ENCODE assay signal across 8 cellular contexts in the genomic region with DNA sequence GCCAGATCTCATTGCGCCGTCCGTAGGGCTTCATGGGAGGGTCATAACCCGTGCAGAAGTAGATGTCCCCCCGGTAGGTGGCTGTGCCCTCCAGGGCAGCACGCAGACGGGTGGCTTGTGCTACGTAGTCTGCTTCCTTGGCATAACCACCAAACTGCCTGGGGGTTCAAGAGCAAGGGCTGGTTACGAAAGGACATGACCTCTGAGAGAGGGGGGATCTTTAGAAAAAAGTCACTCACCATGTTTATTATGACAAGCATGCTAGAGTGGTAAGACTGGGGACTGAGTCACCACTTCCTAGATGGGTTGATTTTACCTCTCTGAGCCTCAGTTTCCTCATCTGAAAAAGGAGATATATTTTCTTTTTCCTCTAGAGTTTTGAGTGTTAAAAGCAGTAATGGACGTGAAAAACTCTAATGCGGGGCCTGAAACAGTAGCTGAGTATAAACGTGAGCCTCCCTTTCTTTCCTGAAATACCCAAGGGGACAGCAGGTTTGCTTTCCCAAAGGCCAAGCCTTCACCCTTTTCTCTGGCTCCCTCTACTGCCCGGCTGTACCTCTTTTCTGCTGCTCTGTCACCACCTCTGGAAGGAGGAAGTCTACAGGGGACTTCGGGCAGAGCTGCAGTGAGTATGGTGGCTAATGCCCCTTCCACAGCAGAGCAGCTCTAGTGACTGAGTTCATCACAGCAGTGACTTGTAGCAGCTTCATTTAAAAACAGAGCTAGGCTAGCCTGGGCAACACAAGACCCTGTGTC. TPM values are rescaled to one million over a fixed set of nuclear protein-coding genes. Genes with fewer than 3 reads are reported as not detected.
DNase-seq lines count a peak whose midpoint lies in the region; ATAC-seq and TF ChIP-seq lines count a peak whose summit lies in the region.

No MANE protein-coding gene starts in this region.

- ATAC-seq in GM23338 (peak; percentile 99), GM18505 (IDR thresholded peaks at IDR 0.05; ENCODE audit: unreplicated experiment) (no peak), GM19324 (IDR thresholded peaks at IDR 0.05; ENCODE audit: low FRiP score, unreplicated experiment) (no peak), GM21576 (IDR thresholded peaks at IDR 0.05; ENCODE audit: unreplicated experiment) (no peak)

- H3K9me3 ChIP-seq in SK-N-SH, result no peaks in the 10 kb centered on the region

- POLR2A ChIA-PET in SK-N-SH (lab: Yijun Ruan, JAX), result no interaction called here

- TF ChIP-seq POLR2A in GM18505 (IDR thresholded peaks at IDR 0.05; ENCODE audit: borderline replicate concordance, extremely low read depth, insufficient read depth, insufficient read length), result no peak

- H3K4me1 Mint-ChIP-seq in GM23338, result no peaks in the 10 kb centered on the region

- H3K27me3 ChIP-seq in ACC112 (ENCODE audit: insufficient read depth, low read length) (no peaks in the 10 kb centered on the region), GM23338 (ENCODE audit: insufficient read depth) (no peaks in the 10 kb centered on the region), SK-N-SH (ENCODE audit: insufficient read depth) (no peaks in the 10 kb centered on the region)

- H3K9ac ChIP-seq in SK-N-SH, result peak overlapping the region; percentile 8; the same call in 1 of the 2 replicates

- H3K4me1 ChIP-seq in ACC112 (ENCODE audit: control insufficient read depth, insufficient read depth, low read length, unreplicated experiment), result peaks cover 45% of the 10 kb centered on the region
- no peaks in the 10 kb centered on the region for H3K4me1 ChIP-seq in GM23338 (ENCODE audit: insufficient read depth)
- H3K4me1 ChIP-seq in SK-N-SH (ENCODE audit: control insufficient read depth in 1 of 2, insufficient read depth in 2 of 2, low read depth in 1 of 2, low read length in 1 of 2), result peaks cover 2 to 17% of the 10 kb centered on the region in 2 experiments; a peak in 3 of 4 replicates

- 89% methylated on average over 14 of the region's 14 CpGs for WGBS in SK-N-SH (ENCODE audit: low lambda C conversion rate)

- H3K27ac Mint-ChIP-seq in GM23338, result no peak overlapping the region

- peak; percentile 76 for DNase-seq in GM23338 (ENCODE audit: low spot score)
- peak; percentile 12 for DNase-seq in SK-N-SH
- DNase-seq in head of caudate nucleus, result peak in 41 of 42 donors; percentile 34 to 88 (median 68)
- DNase-seq in substantia nigra (lab: John Stamatoyannopoulos, UW), result peak in 40 of 49 donors; percentile 8 to 82 (median 45)

- TF ChIP-seq CTCF in GM23338 (conservative IDR thresholded peaks at IDR 0.05; ENCODE audit: low read depth in 2 of 2), result peak; percentile 61 to 88
- peak; percentile 41 for TF ChIP-seq CTCF in SK-N-SH (IDR thresholded peaks at IDR 0.05)

- H3K9me2 ChIP-seq in GM23338 (ENCODE audit: insufficient read depth), result no peaks in the 10 kb centered on the region
- H3K9me2 ChIP-seq in SK-N-SH, result no peaks in the 10 kb centered on the region

- H3F3A ChIP-seq in GM23338 (replicated peaks; ENCODE audit: low read depth) (no peaks in the 10 kb centered on the region), SK-N-SH (replicated peaks; ENCODE audit: insufficient read depth) (peaks cover 37% of the 10 kb centered on the region)

- no peaks in the 10 kb centered on the region for H4K20me1 ChIP-seq in GM23338 (replicated peaks; ENCODE audit: insufficient read depth)
- no peaks in the 10 kb centered on the region for H4K20me1 ChIP-seq in SK-N-SH (ENCODE audit: insufficient read depth)

- H3K79me2 ChIP-seq in ACC112 (ENCODE audit: control insufficient read depth, insufficient read depth, low read length, unreplicated experiment) (peaks cover 10% of the 10 kb centered on the region), GM23338 (replicated peaks; ENCODE audit: insufficient read depth) (no peaks in the 10 kb centered on the region), SK-N-SH (ENCODE audit: insufficient read depth) (peaks cover 4% of the 10 kb centered on the region; the same call in 1 of the 2 replicates)

- H3K4me3 ChIP-seq in ACC112 (ENCODE audit: low read depth, low read length) (no peak overlapping the region), GM23338 (no peak overlapping the region), SK-N-SH (ENCODE audit: low read depth in 2 of 2, low read length in 1 of 2) (no peak overlapping the region)

- H2AFZ ChIP-seq in ACC112 (ENCODE audit: low read length, unreplicated experiment) (no peak overlapping the region), GM23338 (no peak overlapping the region), SK-N-SH (ENCODE audit: low read depth) (no peak overlapping the region)

- H3K27ac ChIP-seq in ACC112 (ENCODE audit: low read depth, low read length), result peak overlapping the region; percentile 94
- H3K27ac ChIP-seq in GM23338 (ENCODE audit: low read depth), result no peak overlapping the region
- peak overlapping the region in 1 of 2 experiments; percentile 82; a peak in 3 of 4 replicates for H3K27ac ChIP-seq in SK-N-SH (ENCODE audit: low read depth in 2 of 2, low read length in 1 of 2)
- H3K27ac ChIP-seq in substantia nigra (ENCODE audit: low read depth, low read length, poor library complexity, severe bottlenecking), result peak overlapping the region; percentile 75

- TF ChIP-seq RAD21 in SK-N-SH (IDR thresholded peaks at IDR 0.05; ENCODE audit: low read length), result peak; percentile 47

- H3K4me2 ChIP-seq in GM23338, result no peak overlapping the region
- peak overlapping the region; percentile 3; the same call in 1 of the 2 replicates for H3K4me2 ChIP-seq in SK-N-SH

- no peak for TF ChIP-seq EP300 in SK-N-SH (IDR thresholded peaks at IDR 0.05; ENCODE audit: borderline replicate concordance in 1 of 2, low read depth in 1 of 2, low read length in 1 of 2)

- H3K27me3 Mint-ChIP-seq in GM23338 (ENCODE audit: insufficient read depth, low read depth, poor library complexity), result no peaks in the 10 kb centered on the region

- peaks cover 18% of the 10 kb centered on the region for H3K9me3 Mint-ChIP-seq in GM23338

- intact Hi-C loops in head of caudate nucleus (cut with DNase I), result loop anchor here (2.0 kb wide), 1 partner anchor 59 kb away; no protein-coding TSS in a partner anchor

- H3K36me3 Mint-ChIP-seq in GM23338 (ENCODE audit: low read depth), result peaks cover 45% of the 10 kb centered on the region

- CTCF ChIA-PET in SK-N-SH (lab: Yijun Ruan, JAX), result interaction anchor here (0.6 to 1.2 kb wide), 4 partner anchors 8 to 59 kb away, joined by 3 to 6 read pairs (median 4); no protein-coding TSS in a partner anchor

- no peak overlapping the region for H3K4me3 Mint-ChIP-seq in GM23338

- H3K36me3 ChIP-seq in ACC112 (ENCODE audit: insufficient read depth, low read length) (peaks cover 30% of the 10 kb centered on the region), GM23338 (ENCODE audit: insufficient read depth) (peaks cover 13% of the 10 kb centered on the region), SK-N-SH (replicated peaks in 1 of 2; ENCODE audit: control insufficient read depth in 1 of 2, insufficient read depth in 2 of 2, low read length in 1 of 2) (peaks cover 35 to 38% of the 10 kb centered on the region in 2 experiments)

TF ChIP-seq in GM23338, 12 proteins besides CTCF, POLR2A, EP300 and RAD21 (continues in another document):
- TF ChIP-seq ZNF331 (CRISPR knock-in tag; IDR thresholded peaks at IDR 0.05; ENCODE audit: low read depth), result no peak
- TF ChIP-seq, protein P1, sequence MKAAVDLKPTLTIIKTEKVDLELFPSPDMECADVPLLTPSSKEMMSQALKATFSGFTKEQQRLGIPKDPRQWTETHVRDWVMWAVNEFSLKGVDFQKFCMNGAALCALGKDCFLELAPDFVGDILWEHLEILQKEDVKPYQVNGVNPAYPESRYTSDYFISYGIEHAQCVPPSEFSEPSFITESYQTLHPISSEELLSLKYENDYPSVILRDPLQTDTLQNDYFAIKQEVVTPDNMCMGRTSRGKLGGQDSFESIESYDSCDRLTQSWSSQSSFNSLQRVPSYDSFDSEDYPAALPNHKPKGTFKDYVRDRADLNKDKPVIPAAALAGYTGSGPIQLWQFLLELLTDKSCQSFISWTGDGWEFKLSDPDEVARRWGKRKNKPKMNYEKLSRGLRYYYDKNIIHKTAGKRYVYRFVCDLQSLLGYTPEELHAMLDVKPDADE (IDR thresholded peaks at IDR 0.05), result no peak
- TF ChIP-seq ZNF114 (CRISPR knock-in tag; IDR thresholded peaks at IDR 0.05), result no peak
- no peak for TF ChIP-seq NANOG (IDR thresholded peaks at IDR 0.05; ENCODE audit: borderline replicate concordance)

TF ChIP-seq in SK-N-SH, 30 proteins besides CTCF, POLR2A, EP300 and RAD21:
- 0 out of 2 replicates have a peak, but pooled peaks have one; percentile 22 for TF ChIP-seq SMC3 (IDR thresholded peaks at IDR 0.05; ENCODE audit: low read depth, low read length)
- TF ChIP-seq NFIC (IDR thresholded peaks at IDR 0.05; ENCODE audit: borderline replicate concordance), result no peak

RNA-seq across cellular contexts. Expression of gene GPRC5D, which starts 23.5 kb away (rescaled TPM):
- not detected in 2 replicates for total RNA-seq in GM23338 (2014; rRNA removed; shearing (Covaris generic))
- polyA plus RNA-seq in GM23338 (2016; fragmentation: Nextera tagmentation; extraction: Ambion mirVana) (not detected in 2 replicates), SK-N-SH (2012; rRNA removed) (not detected in 2 replicates)
- not detected in 2 replicates for polyA plus RNA-seq in SK-N-SH (2012; cell fraction: cytosol; rRNA removed)
- polyA plus RNA-seq in SK-N-SH (2012; cell fraction: nucleus; rRNA removed), result 0.14 TPM in 1 of 2 replicates, not detected in the other

RNA-seq across cellular contexts. Expression of gene HEBP1, which starts 24.6 kb away (rescaled TPM):
- total RNA-seq in GM23338 (2014; rRNA removed; shearing (Covaris generic)), result 25.2 and 33.9 TPM in 2 replicates
- polyA plus RNA-seq in GM23338 (2016; fragmentation: Nextera tagmentation; extraction: Ambion mirVana) (45.1 and 46.8 TPM in 2 replicates), SK-N-SH (2012; rRNA removed) (16.3 and 17.9 TPM in 2 replicates)
- 24.2 and 25.8 TPM in 2 replicates for polyA plus RNA-seq in SK-N-SH (2012; cell fraction: cytosol; rRNA removed)
- polyA plus RNA-seq in SK-N-SH (2012; cell fraction: nucleus; rRNA removed), result 12.7 and 18.1 TPM in 2 replicates

Comparison
In these comparisons a context has a peak if more than half of its experiments do, and no peak if none do; other contexts are left out.
1. DNase-seq: peak in every context shown above with its lines; median percentile 76 in GM23338; 68 in head of caudate nucleus; 45 in substantia nigra; 12 in SK-N-SH.